In genomic region chr6:151130329-151130728, GRCh38 we compare ENCODE assay signal across 22 cellular contexts.
DNase-seq lines count a peak whose midpoint lies in the region; ATAC-seq and TF ChIP-seq lines count a peak whose summit lies in the region.
"Had no signal": no experiment of that assay in that cellular context is flagged by ENCODE, and none has a peak within 500 bp of the region (broad histone marks: within the 10 kb centered on the region; RNA-seq: fewer than 3 reads in every experiment).

No MANE protein-coding gene starts in this region.

- intact Hi-C loops in esophagus muscularis mucosa (cut with DNase I) = no loop called here

- 87% methylated on average over 6 of the region's 6 CpGs for WGBS in esophagus muscularis mucosa

- TF ChIP-seq EP300 in esophagus muscularis mucosa (IDR thresholded peaks at IDR 0.05) = no peak

- peak; percentile 56 for ATAC-seq in GM18867 (IDR thresholded peaks at IDR 0.05; ENCODE audit: unreplicated experiment)
- ATAC-seq in GM21717 (IDR thresholded peaks at IDR 0.05; ENCODE audit: unreplicated experiment) = peak; percentile 62
- ATAC-seq: activated naive CD4-positive, alpha-beta T cell treated with anti-CD3 and anti-CD28 coated beads, Interleukin-2, amount 50 U/mL, for 72 hours; heart left ventricle; naive thymus-derived CD4-positive, alpha-beta T cell had no signal

- no peak for TF ChIP-seq POLR2A in esophagus muscularis mucosa (IDR thresholded peaks at IDR 0.05; ENCODE audit: low read depth)

- 0 out of 2 replicates have a peak overlapping the region, but pooled peaks have one; percentile 71 for H3K27ac ChIP-seq in Karpas-422 (ENCODE audit: low read length)
- no peak overlapping the region for H3K27ac ChIP-seq in esophagus muscularis mucosa (replicated peaks in 1 of 4)
- H3K27ac ChIP-seq: C4-2B, heart left ventricle, prostate gland, thoracic aorta, uterus had no signal

- no peaks in the 10 kb centered on the region for H3K36me3 ChIP-seq in Karpas-422 (ENCODE audit: insufficient read depth, low read length)
- H3K36me3 ChIP-seq in esophagus muscularis mucosa = peaks cover 0 to 3% (median 0%) of the 10 kb centered on the region in 4 donors
- H3K36me3 ChIP-seq: heart left ventricle, prostate gland, thoracic aorta, uterus had no signal

- peaks cover 40% of the 10 kb centered on the region for H3K4me1 ChIP-seq in Karpas-422 (ENCODE audit: low read length)
- H3K4me1 ChIP-seq in esophagus muscularis mucosa = peaks cover 0 to 1% (median 0%) of the 10 kb centered on the region in 4 donors
- H3K4me1 ChIP-seq: heart left ventricle, prostate gland, uterus had no signal

- H3K9me3 ChIP-seq in Karpas-422 (ENCODE audit: low read length) = no peaks in the 10 kb centered on the region
- peaks cover 0 to 9% (median 0%) of the 10 kb centered on the region in 4 donors for H3K9me3 ChIP-seq in esophagus muscularis mucosa
- H3K9me3 ChIP-seq: prostate gland, SK-N-SH, thoracic aorta, uterus had no signal

- TF ChIP-seq CTCF in GM20000 (IDR thresholded peaks at IDR 0.05; ENCODE audit: extremely low read depth, missing control alignments) = no peak
- no peak for TF ChIP-seq CTCF in esophagus muscularis mucosa (IDR thresholded peaks at IDR 0.05)

- H3K9ac ChIP-seq in Karpas-422 (ENCODE audit: low read length) = no peak overlapping the region
- H3K9ac ChIP-seq: SK-N-SH had no signal

- H3K4me3 ChIP-seq in Karpas-422 (ENCODE audit: low read length) (no peak overlapping the region), esophagus muscularis mucosa (no peak overlapping the region)
- H3K4me3 ChIP-seq: heart left ventricle, prostate gland, thoracic aorta, uterus had no signal

- H3K27me3 ChIP-seq in Karpas-422 (ENCODE audit: low read length) = no peaks in the 10 kb centered on the region
- no peaks in the 10 kb centered on the region for H3K27me3 ChIP-seq in esophagus muscularis mucosa
- H3K27me3 ChIP-seq: heart left ventricle, uterus had no signal

- no peaks in the 10 kb centered on the region for H4K20me1 ChIP-seq in Karpas-422 (ENCODE audit: insufficient read depth, low read depth, low read length)

- H2AFZ ChIP-seq in Karpas-422 (ENCODE audit: low read length) = no peak overlapping the region

- H3K4me2 ChIP-seq in Karpas-422 (ENCODE audit: low read depth, low read length, poor library complexity, severe bottlenecking) = peak overlapping the region; percentile 52
- H3K4me2 ChIP-seq: SK-N-SH had no signal

- no peaks in the 10 kb centered on the region for H3K9me2 ChIP-seq in Karpas-422 (replicated peaks; ENCODE audit: insufficient read depth, low read length)
- H3K9me2 ChIP-seq: SK-N-SH had no signal

- DNase-seq in Karpas-422 (peak; percentile 48), germinal center (ENCODE audit: low spot score) (peak; percentile 16), NCI-H1436 treated with DMSO at 0.1 percent for 48 hours (lab: John Stamatoyannopoulos, UW) (no peak), GM20000 (ENCODE audit: low spot score) (no peak), esophagus muscularis mucosa (ENCODE audit: extremely low spot score) (no peak)
- DNase-seq: activated CD4-positive, alpha-beta T cell treated with anti-CD3 and anti-CD28 coated beads for 48 hours; effector CD8-positive, alpha-beta T cell; GOT3; heart left ventricle; kidney; naive thymus-derived CD4-positive, alpha-beta T cell; NCI-H1417 treated with DMSO at 0.1 percent for 48 hours; NCI-H446; OCI-M1; SK-N-SH; uterus had no signal

- no peaks in the 10 kb centered on the region for H3K79me2 ChIP-seq in Karpas-422 (ENCODE audit: low read length)

Comparison
In these comparisons a context has a peak if more than half of its experiments do, and no peak if none do; other contexts are left out.
1. DNase-seq: peak in Karpas-422 (single experiment) and germinal center (single experiment); none in NCI-H1436 treated with DMSO at 0.1 percent for 48 hours (single experiment), GM20000 (single experiment) and esophagus muscularis mucosa (single experiment).